8 cellular contexts compared by ENCODE assay signal in genomic region chr1:178126790-178127189, GRCh38. TPM values are rescaled to one million over a fixed set of nuclear protein-coding genes. Genes with fewer than 3 reads are reported as not detected.
A peak's percentile ranks its signal among the peaks of the same experiment; 100 is the strongest.
DNase-seq lines count a peak whose midpoint lies in the region; ATAC-seq lines count a peak whose summit lies in the region.

No MANE protein-coding gene starts in this region.

- ATAC-seq in GM18867 (IDR thresholded peaks at IDR 0.05; ENCODE audit: unreplicated experiment), result peak; percentile 59
- ATAC-seq in GM19455 (IDR thresholded peaks at IDR 0.05; ENCODE audit: unreplicated experiment), result no peak

- DNase-seq in HT1080 (ENCODE audit: low read depth), result peak; percentile 97
- peak; percentile 65 for DNase-seq in dedifferentiated amniotic fluid mesenchymal stem cell (ENCODE audit: extremely low spot score)
- DNase-seq in non-pigmented ciliary epithelial cell (ENCODE audit: low read depth), result peak; percentile 90
- no peak for DNase-seq in stimulated activated CD4-positive, alpha-beta T cell treated with anti-CD3 and anti-CD28 coated beads, Interleukin-1b, Interleukin-23, amount 100 ng/mL, for 48 hours
- no peak for DNase-seq in central memory CD4-positive, alpha-beta T cell
- DNase-seq in DMS79 treated with DMSO at 0.1 percent for 48 hours (lab: John Stamatoyannopoulos, UW), result no peak

RNA-seq across cellular contexts. Expression of gene RASAL2, which starts 32.9 kb away (rescaled TPM):
- total RNA-seq in HT1080 (2014; rRNA removed; shearing (Covaris generic)), result 28.7 and 29.7 TPM in 2 replicates
- 13.2 and 20.6 TPM in 2 replicates for polyA plus RNA-seq in HT1080 (2015; cell fraction: cytosol; rRNA removed)
- 53.4 and 60.6 TPM in 2 replicates for polyA plus RNA-seq in HT1080 (2015; cell fraction: nucleus; rRNA removed)

Comparison
In these comparisons a context has a peak if more than half of its experiments do, and no peak if none do; other contexts are left out.
1. DNase-seq: peak in HT1080 (single experiment), dedifferentiated amniotic fluid mesenchymal stem cell (single experiment) and non-pigmented ciliary epithelial cell (single experiment); none in stimulated activated CD4-positive, alpha-beta T cell treated with anti-CD3 and anti-CD28 coated beads, Interleukin-1b, Interleukin-23, amount 100 ng/mL, for 48 hours (single experiment), central memory CD4-positive, alpha-beta T cell (single experiment) and DMS79 treated with DMSO at 0.1 percent for 48 hours (single experiment).